1 cellular context compared by ENCODE assay signal in genomic region chr2:54475919-54476318, GRCh38.
TF ChIP-seq lines count a peak whose summit lies in the region.

No MANE protein-coding gene starts in this region.

TF ChIP-seq in IMR-90, 13 proteins besides CTCF, POLR2A, EP300 and RAD21 (continued from another document):
- TF ChIP-seq BHLHE40 (IDR thresholded peaks at IDR 0.05; ENCODE audit: low read depth, low read length) = no peak
